In the genomic region with DNA sequence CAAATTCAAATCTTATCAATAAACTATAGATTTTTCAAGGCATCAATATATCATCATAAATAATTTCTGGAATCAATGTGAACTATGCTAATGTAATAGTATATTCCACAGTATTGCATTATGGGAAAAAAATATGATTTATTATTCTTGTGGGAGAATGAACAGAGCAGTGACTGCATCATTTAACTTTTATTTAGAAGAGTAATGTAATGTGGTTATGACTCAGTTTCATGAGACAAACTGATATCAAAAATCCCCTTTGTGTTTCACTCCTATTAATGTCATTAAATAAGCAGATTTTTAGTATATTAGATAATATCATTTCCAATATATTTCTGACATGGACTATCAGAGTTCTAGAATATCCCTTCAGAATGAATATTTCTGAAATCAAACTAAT, we compare ENCODE assay signal across 21 cellular contexts.
DNase-seq lines count a peak whose midpoint lies in the region; ATAC-seq, FAIRE-seq and TF ChIP-seq lines count a peak whose summit lies in the region.
"Had no signal": no experiment of that assay in that cellular context is flagged by ENCODE, and none has a peak within 500 bp of the region (broad histone marks: within the 10 kb centered on the region; RNA-seq: fewer than 3 reads in every experiment).

No MANE protein-coding gene starts in this region.

- dilution Hi-C loops in IMR-90 (cut with HindIII; ENCODE audit: low sequenced_read_pairs, unreplicated experiment), result no loop called here

- no peak overlapping the region for H2AFZ ChIP-seq in IMR-90 (replicated peaks; ENCODE audit: low read length, poor library complexity)

- no peak for TF ChIP-seq POLR2A in IMR-90 (IDR thresholded peaks at IDR 0.05; ENCODE audit: low read depth, low read length)

- no peak for TF ChIP-seq RAD21 in IMR-90 (IDR thresholded peaks at IDR 0.05; ENCODE audit: low read length)

- H3K14ac ChIP-seq in IMR-90 (replicated peaks; ENCODE audit: low read depth, low read length), result no peak overlapping the region

- H4K5ac ChIP-seq in IMR-90 (ENCODE audit: low read depth, low read length), result no peak overlapping the region

- no peaks in the 10 kb centered on the region for H4K20me1 ChIP-seq in IMR-90 (ENCODE audit: insufficient read depth, low read length)

- no peak overlapping the region for H3K4me2 ChIP-seq in IMR-90 (ENCODE audit: low read depth, low read length)

- no peak overlapping the region for H2BK5ac ChIP-seq in IMR-90 (ENCODE audit: low read depth, low read length, poor library complexity, severe bottlenecking)

- H3K9ac ChIP-seq in IMR-90 (ENCODE audit: low read depth, low read length), result no peak overlapping the region

- H3K79me1 ChIP-seq in IMR-90 (ENCODE audit: low read depth in 1 of 2, low read length in 2 of 2), result no peaks in the 10 kb centered on the region

- H3K4me3 ChIP-seq in IMR-90 (ENCODE audit: insufficient read depth, low read depth, low read length) (no peak overlapping the region), choroid plexus epithelial cell (ENCODE audit: low read depth, low read length) (no peak overlapping the region)
- H3K4me3 ChIP-seq: SJCRH30 had no signal

- ATAC-seq in IMR-90 (ENCODE audit: low read depth), result no peak
- no peak for ATAC-seq in HG03354 (IDR thresholded peaks at IDR 0.05; ENCODE audit: poor library complexity, severe bottlenecking, unreplicated experiment)
- ATAC-seq: CD8-positive, alpha-beta T cell had no signal

- H3K27me3 ChIP-seq in IMR-90 (ENCODE audit: control insufficient read depth, insufficient read depth, low read length), result no peaks in the 10 kb centered on the region

- POLR2A ChIA-PET in IMR-90 (lab: Charles Lee; ENCODE audit: unreplicated experiment), result no interaction called here

- H3K4ac ChIP-seq in IMR-90 (ENCODE audit: low read depth, low read length), result no peak overlapping the region

- no peak overlapping the region for H3K56ac ChIP-seq in IMR-90 (ENCODE audit: extremely low read depth, insufficient read depth, low read length)

- TF ChIP-seq CTCF in IMR-90 (conservative IDR thresholded peaks at IDR 0.05; ENCODE audit: low read depth, low read length), result no peak
- no peak for TF ChIP-seq CTCF in choroid plexus epithelial cell (conservative IDR thresholded peaks at IDR 0.05; ENCODE audit: low read depth, low read length)

- CTCF ChIA-PET in IMR-90 (lab: Yijun Ruan, JAX), result no interaction called here

- peak; percentile 66 for FAIRE-seq in islet of Langerhans (lab: Jason Lieb, UNC)
- FAIRE-seq: GM12891 had no signal

- no peak overlapping the region for H3K23ac ChIP-seq in IMR-90 (ENCODE audit: low read depth, low read length)

- H4K91ac ChIP-seq in IMR-90 (ENCODE audit: insufficient read depth, low read depth, low read length), result no peak overlapping the region

- BruUV-seq in IMR-90 (replicated peaks; lab: Mats Ljungman, UMichigan), result no TSS peak

- no peak overlapping the region for H2BK20ac ChIP-seq in IMR-90 (ENCODE audit: low read depth, low read length)

- H3K9me1 ChIP-seq in IMR-90 (ENCODE audit: insufficient read depth, low read length), result no peaks in the 10 kb centered on the region

- H3K36me3 ChIP-seq in IMR-90 (ENCODE audit: control insufficient read depth, insufficient read depth, low read length), result no peaks in the 10 kb centered on the region
- H3K36me3 ChIP-seq: SJCRH30 had no signal

- H3K27ac ChIP-seq in IMR-90 (ENCODE audit: insufficient read depth, low read length), result no peak overlapping the region
- H3K27ac ChIP-seq: SJCRH30 had no signal

- H2AK5ac ChIP-seq in IMR-90 (ENCODE audit: low read depth, low read length), result no peak overlapping the region

- no peak overlapping the region for H3K18ac ChIP-seq in IMR-90 (ENCODE audit: low read depth, low read length)

- in situ Hi-C loops in IMR-90 (cut with MboI; ENCODE audit: low sequenced_read_pairs), result no loop called here
- in situ Hi-C loops in SK-MEL-5 (cut with HindIII; ENCODE audit: low pct_unique_long_range_greater_than_20kb, low sequenced_read_pairs), result no loop called here

- intact Hi-C loops in IMR-90 (cut with micrococcal nuclease), result no loop called here

- H2BK15ac ChIP-seq in IMR-90 (ENCODE audit: low read depth, low read length), result no peak overlapping the region

- DNase-seq in IMR-90 (peak; percentile 38), SK-MEL-5 (ENCODE audit: low read depth, low spot score) (peak; percentile 1), choroid plexus epithelial cell (ENCODE audit: low read depth) (peak; percentile 6), EL (no peak), ureter (ENCODE audit: low spot score) (no peak), cerebellar cortex (ENCODE audit: low spot score) (no peak)
- DNase-seq: C1 segment of cervical spinal cord; Caco-2; CD8-positive, alpha-beta T cell; GF-D8; KG1; NCI-H1092; NCI-H1417 treated with DMSO at 0.1 percent for 48 hours; NCI-H187 treated with DMSO at 0.1 percent for 48 hours; NCI-H2171 treated with DMSO at 0.1 percent for 48 hours; NCI-H524; SJCRH30; T-helper 1 cell had no signal

- H4K8ac ChIP-seq in IMR-90 (ENCODE audit: low read depth in 2 of 2, low read length in 2 of 2), result no peak overlapping the region

- H3K4me1 ChIP-seq in IMR-90 (ENCODE audit: control insufficient read depth, insufficient read depth, low read length), result no peaks in the 10 kb centered on the region
- H3K4me1 ChIP-seq: Caco-2, SJCRH30 had no signal

- H3K9me3 ChIP-seq in IMR-90 (ENCODE audit: control insufficient read depth, insufficient read depth, low read length), result no peaks in the 10 kb centered on the region
- H3K9me3 ChIP-seq: Caco-2, SJCRH30 had no signal

- no peak overlapping the region for H2AK9ac ChIP-seq in IMR-90 (replicated peaks; ENCODE audit: low read depth, low read length, poor library complexity)

- no peak overlapping the region for H2BK120ac ChIP-seq in IMR-90 (ENCODE audit: low read depth, low read length)

TF ChIP-seq in IMR-90, 13 proteins besides CTCF, POLR2A, EP300 and RAD21:
- TF ChIP-seq MAZ (IDR thresholded peaks at IDR 0.05; ENCODE audit: borderline replicate concordance, low read depth, low read length) (no peak), SMC3 (IDR thresholded peaks at IDR 0.05; ENCODE audit: low read depth, low read length) (no peak), CHD1 (IDR thresholded peaks at IDR 0.05; ENCODE audit: low read depth, low read length) (no peak), RCOR1 (IDR thresholded peaks at IDR 0.05; ENCODE audit: insufficient replicate concordance, low read length) (no peak), MAFK (IDR thresholded peaks at IDR 0.05; ENCODE audit: low read depth, low read length) (no peak), CEBPB (IDR thresholded peaks at IDR 0.05; ENCODE audit: low read depth, low read length) (no peak)

Comparison
In these comparisons a context has a peak if more than half of its experiments do, and no peak if none do; other contexts are left out.
1. DNase-seq: peak in IMR-90 (single experiment), SK-MEL-5 (single experiment) and choroid plexus epithelial cell (single experiment); none in EL (single experiment), ureter (single experiment) and cerebellar cortex (single experiment).